1 cellular context compared by ENCODE assay signal in genomic region chr5:177429248-177430045, GRCh38.
TF ChIP-seq lines count a peak whose summit lies in the region.

No MANE protein-coding gene starts in this region.

TF ChIP-seq in GM12878, 131 proteins besides CTCF, POLR2A, EP300 and RAD21 (continued from another document and continues in another):
- TF ChIP-seq, protein P1, sequence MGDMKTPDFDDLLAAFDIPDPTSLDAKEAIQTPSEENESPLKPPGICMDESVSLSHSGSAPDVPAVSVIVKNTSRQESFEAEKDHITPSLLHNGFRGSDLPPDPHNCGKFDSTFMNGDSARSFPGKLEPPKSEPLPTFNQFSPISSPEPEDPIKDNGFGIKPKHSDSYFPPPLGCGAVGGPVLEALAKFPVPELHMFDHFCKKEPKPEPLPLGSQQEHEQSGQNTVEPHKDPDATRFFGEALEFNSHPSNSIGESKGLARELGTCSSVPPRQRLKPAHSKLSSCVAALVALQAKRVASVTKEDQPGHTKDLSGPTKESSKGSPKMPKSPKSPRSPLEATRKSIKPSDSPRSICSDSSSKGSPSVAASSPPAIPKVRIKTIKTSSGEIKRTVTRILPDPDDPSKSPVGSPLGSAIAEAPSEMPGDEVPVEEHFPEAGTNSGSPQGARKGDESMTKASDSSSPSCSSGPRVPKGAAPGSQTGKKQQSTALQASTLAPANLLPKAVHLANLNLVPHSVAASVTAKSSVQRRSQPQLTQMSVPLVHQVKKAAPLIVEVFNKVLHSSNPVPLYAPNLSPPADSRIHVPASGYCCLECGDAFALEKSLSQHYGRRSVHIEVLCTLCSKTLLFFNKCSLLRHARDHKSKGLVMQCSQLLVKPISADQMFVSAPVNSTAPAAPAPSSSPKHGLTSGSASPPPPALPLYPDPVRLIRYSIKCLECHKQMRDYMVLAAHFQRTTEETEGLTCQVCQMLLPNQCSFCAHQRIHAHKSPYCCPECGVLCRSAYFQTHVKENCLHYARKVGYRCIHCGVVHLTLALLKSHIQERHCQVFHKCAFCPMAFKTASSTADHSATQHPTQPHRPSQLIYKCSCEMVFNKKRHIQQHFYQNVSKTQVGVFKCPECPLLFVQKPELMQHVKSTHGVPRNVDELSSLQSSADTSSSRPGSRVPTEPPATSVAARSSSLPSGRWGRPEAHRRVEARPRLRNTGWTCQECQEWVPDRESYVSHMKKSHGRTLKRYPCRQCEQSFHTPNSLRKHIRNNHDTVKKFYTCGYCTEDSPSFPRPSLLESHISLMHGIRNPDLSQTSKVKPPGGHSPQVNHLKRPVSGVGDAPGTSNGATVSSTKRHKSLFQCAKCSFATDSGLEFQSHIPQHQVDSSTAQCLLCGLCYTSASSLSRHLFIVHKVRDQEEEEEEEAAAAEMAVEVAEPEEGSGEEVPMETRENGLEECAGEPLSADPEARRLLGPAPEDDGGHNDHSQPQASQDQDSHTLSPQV (IDR thresholded peaks at IDR 0.05): no peak
- no peak for TF ChIP-seq CEBPZ (IDR thresholded peaks at IDR 0.05; ENCODE audit: low read depth, low read length)
- no peak for TF ChIP-seq SMAD1 (IDR thresholded peaks at IDR 0.05; ENCODE audit: low read depth, partially characterized antibody)
- peak; percentile 64; the same call in 1 of the 2 replicates for TF ChIP-seq DPF2 (IDR thresholded peaks at IDR 0.05)
- no peak for TF ChIP-seq RCOR1 (conservative IDR thresholded peaks at IDR 0.05; ENCODE audit: low read depth, low read length)
- no peak for TF ChIP-seq CBX3 (IDR thresholded peaks at IDR 0.05; ENCODE audit: borderline replicate concordance, low read depth)
- TF ChIP-seq PAX5 (IDR thresholded peaks at IDR 0.05; ENCODE audit: borderline replicate concordance, low read depth, low read length): peak; percentile 48; the same call in 1 of the 2 replicates
- TF ChIP-seq ZZZ3 (IDR thresholded peaks at IDR 0.05; ENCODE audit: control insufficient read depth, insufficient read length, low read depth): no peak
- no peak for TF ChIP-seq BMI1 (IDR thresholded peaks at IDR 0.05; ENCODE audit: borderline replicate concordance)
- TF ChIP-seq ATF3 (IDR thresholded peaks at IDR 0.05; ENCODE audit: borderline replicate concordance, extremely low read depth, low read depth, low read length): no peak
- 0 out of 2 replicates have a peak, but pooled peaks have one; percentile 41 for TF ChIP-seq NR2F1 (conservative IDR thresholded peaks at IDR 0.05)
- no peak for TF ChIP-seq PML (IDR thresholded peaks at IDR 0.05; ENCODE audit: low read length)
- TF ChIP-seq SP1 (IDR thresholded peaks at IDR 0.05; ENCODE audit: low read depth, low read length): peak; percentile 63
- no peak for TF ChIP-seq STAT1 (conservative IDR thresholded peaks at IDR 0.05)
- TF ChIP-seq, protein P2, sequence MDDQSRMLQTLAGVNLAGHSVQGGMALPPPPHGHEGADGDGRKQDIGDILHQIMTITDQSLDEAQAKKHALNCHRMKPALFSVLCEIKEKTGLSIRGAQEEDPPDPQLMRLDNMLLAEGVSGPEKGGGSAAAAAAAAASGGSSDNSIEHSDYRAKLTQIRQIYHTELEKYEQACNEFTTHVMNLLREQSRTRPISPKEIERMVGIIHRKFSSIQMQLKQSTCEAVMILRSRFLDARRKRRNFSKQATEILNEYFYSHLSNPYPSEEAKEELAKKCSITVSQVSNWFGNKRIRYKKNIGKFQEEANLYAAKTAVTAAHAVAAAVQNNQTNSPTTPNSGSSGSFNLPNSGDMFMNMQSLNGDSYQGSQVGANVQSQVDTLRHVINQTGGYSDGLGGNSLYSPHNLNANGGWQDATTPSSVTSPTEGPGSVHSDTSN (IDR thresholded peaks at IDR 0.05; ENCODE audit: insufficient replicate concordance, low read depth, low read length): no peak
- TF ChIP-seq BCLAF1 (IDR thresholded peaks at IDR 0.05): no peak
- TF ChIP-seq ZNF622 (IDR thresholded peaks at IDR 0.05): no peak
- peak; percentile 45; the same call in 1 of the 2 replicates for TF ChIP-seq EED (IDR thresholded peaks at IDR 0.05; ENCODE audit: low read depth)
- no peak for TF ChIP-seq SIN3A (IDR thresholded peaks at IDR 0.05; ENCODE audit: low read depth, low read length)
- peak; percentile 37; the same call in 1 of the 2 replicates for TF ChIP-seq BCL11A (IDR thresholded peaks at IDR 0.05; ENCODE audit: low read depth, low read length)
- TF ChIP-seq STAT3 (IDR thresholded peaks at IDR 0.05; ENCODE audit: low read depth, low read length): no peak
- TF ChIP-seq, protein P3, sequence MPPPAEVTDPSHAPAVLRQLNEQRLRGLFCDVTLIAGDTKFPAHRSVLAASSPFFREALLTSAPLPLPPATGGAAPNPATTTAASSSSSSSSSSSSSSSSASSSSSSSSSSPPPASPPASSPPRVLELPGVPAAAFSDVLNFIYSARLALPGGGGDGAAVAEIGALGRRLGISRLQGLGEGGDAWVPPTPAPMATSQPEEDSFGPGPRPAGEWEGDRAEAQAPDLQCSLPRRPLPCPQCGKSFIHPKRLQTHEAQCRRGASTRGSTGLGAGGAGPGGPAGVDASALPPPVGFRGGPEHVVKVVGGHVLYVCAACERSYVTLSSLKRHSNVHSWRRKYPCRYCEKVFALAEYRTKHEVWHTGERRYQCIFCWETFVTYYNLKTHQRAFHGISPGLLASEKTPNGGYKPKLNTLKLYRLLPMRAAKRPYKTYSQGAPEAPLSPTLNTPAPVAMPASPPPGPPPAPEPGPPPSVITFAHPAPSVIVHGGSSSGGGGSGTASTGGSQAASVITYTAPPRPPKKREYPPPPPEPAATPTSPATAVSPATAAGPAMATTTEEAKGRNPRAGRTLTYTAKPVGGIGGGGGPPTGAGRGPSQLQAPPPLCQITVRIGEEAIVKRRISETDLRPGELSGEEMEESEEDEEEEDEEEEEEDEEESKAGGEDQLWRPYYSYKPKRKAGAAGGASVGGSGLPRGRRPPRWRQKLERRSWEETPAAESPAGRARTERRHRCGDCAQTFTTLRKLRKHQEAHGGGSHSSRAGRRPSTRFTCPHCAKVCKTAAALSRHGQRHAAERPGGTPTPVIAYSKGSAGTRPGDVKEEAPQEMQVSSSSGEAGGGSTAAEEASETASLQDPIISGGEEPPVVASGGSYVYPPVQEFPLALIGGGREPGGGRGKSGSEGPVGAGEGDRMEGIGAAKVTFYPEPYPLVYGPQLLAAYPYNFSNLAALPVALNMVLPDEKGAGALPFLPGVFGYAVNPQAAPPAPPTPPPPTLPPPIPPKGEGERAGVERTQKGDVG (CRISPR knock-in tag; IDR thresholded peaks at IDR 0.05): no peak
- no peak for TF ChIP-seq SREBF1 (IDR thresholded peaks at IDR 0.05; ENCODE audit: low read length)
- TF ChIP-seq, protein P4, sequence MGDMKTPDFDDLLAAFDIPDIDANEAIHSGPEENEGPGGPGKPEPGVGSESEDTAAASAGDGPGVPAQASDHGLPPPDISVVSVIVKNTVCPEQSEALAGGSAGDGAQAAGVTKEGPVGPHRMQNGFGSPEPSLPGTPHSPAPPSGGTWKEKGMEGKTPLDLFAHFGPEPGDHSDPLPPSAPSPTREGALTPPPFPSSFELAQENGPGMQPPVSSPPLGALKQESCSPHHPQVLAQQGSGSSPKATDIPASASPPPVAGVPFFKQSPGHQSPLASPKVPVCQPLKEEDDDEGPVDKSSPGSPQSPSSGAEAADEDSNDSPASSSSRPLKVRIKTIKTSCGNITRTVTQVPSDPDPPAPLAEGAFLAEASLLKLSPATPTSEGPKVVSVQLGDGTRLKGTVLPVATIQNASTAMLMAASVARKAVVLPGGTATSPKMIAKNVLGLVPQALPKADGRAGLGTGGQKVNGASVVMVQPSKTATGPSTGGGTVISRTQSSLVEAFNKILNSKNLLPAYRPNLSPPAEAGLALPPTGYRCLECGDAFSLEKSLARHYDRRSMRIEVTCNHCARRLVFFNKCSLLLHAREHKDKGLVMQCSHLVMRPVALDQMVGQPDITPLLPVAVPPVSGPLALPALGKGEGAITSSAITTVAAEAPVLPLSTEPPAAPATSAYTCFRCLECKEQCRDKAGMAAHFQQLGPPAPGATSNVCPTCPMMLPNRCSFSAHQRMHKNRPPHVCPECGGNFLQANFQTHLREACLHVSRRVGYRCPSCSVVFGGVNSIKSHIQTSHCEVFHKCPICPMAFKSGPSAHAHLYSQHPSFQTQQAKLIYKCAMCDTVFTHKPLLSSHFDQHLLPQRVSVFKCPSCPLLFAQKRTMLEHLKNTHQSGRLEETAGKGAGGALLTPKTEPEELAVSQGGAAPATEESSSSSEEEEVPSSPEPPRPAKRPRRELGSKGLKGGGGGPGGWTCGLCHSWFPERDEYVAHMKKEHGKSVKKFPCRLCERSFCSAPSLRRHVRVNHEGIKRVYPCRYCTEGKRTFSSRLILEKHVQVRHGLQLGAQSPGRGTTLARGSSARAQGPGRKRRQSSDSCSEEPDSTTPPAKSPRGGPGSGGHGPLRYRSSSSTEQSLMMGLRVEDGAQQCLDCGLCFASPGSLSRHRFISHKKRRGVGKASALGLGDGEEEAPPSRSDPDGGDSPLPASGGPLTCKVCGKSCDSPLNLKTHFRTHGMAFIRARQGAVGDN (IDR thresholded peaks at IDR 0.05): peak; percentile 69
- TF ChIP-seq BACH1 (IDR thresholded peaks at IDR 0.05; ENCODE audit: borderline replicate concordance): no peak
- TF ChIP-seq SIX5 (IDR thresholded peaks at IDR 0.05; ENCODE audit: low read depth, low read length, severe bottlenecking): no peak
- TF ChIP-seq GABPA (IDR thresholded peaks at IDR 0.05; ENCODE audit: low read depth): no peak
- TF ChIP-seq MYC (IDR thresholded peaks at IDR 0.05; ENCODE audit: insufficient read depth, insufficient read length, insufficient replicate concordance, low read length, severe bottlenecking): no peak
- TF ChIP-seq CEBPB (IDR thresholded peaks at IDR 0.05; ENCODE audit: borderline replicate concordance in 1 of 2, low read depth in 2 of 2, low read length in 2 of 2): no peak
- peak; percentile 95; the same call in 2 of the 3 replicates for TF ChIP-seq POU2F2 (IDR thresholded peaks at IDR 0.05; ENCODE audit: borderline replicate concordance, low read depth, low read length)
- peak; percentile 64; the same call in 1 of the 2 replicates for TF ChIP-seq MTA2 (IDR thresholded peaks at IDR 0.05; ENCODE audit: low read depth)
- TF ChIP-seq CREB1 (IDR thresholded peaks at IDR 0.05; ENCODE audit: low read depth): no peak
- no peak for TF ChIP-seq E4F1 (IDR thresholded peaks at IDR 0.05; ENCODE audit: borderline replicate concordance, partially characterized antibody)
- TF ChIP-seq IRF4 (IDR thresholded peaks at IDR 0.05; ENCODE audit: low read depth, low read length): 0 out of 2 replicates have a peak, but pooled peaks have one; percentile 40
- TF ChIP-seq SUZ12 (IDR thresholded peaks at IDR 0.05; ENCODE audit: unreplicated experiment): no peak
- no peak for TF ChIP-seq PAX8 (IDR thresholded peaks at IDR 0.05)
- no peak for TF ChIP-seq ZNF384 (IDR thresholded peaks at IDR 0.05; ENCODE audit: borderline replicate concordance, low read depth, low read length)
